8 cellular contexts compared by ENCODE assay signal in the genomic region with DNA sequence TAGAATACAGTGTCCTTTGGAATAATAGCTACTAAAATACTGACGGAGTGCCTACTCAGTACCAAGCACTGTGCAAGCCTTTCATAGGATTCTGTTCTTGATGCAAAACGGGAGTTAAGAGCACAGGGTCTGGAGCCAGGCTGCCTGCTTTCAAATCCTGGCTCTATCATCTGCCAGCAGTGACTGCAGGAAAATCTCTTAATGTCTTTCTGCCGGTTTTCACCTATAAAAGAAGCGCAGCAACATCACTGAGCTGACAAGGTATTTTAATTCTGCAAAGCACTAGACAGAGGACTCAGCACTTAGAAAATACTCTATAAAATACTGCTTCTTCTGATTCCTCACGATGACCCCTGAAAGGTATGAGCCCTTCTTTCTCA. TPM values are rescaled to one million over a fixed set of nuclear protein-coding genes. Genes with fewer than 3 reads are reported as not detected.
A peak's percentile ranks its signal among the peaks of the same experiment; 100 is the strongest.
DNase-seq lines count a peak whose midpoint lies in the region; ATAC-seq and TF ChIP-seq lines count a peak whose summit lies in the region.

No MANE protein-coding gene starts in this region.

- peak overlapping the region; percentile 89 for H3K4me2 ChIP-seq in OCI-LY3 (ENCODE audit: low read length)

- no peak overlapping the region for H2AFZ ChIP-seq in OCI-LY3 (ENCODE audit: low read depth, low read length)

- H3K9me3 ChIP-seq in OCI-LY3 (ENCODE audit: insufficient read depth, low read length) = no peaks in the 10 kb centered on the region

- DNase-seq in epithelial cell of proximal tubule (ENCODE audit: low read depth) (no peak), middle frontal gyrus (ENCODE audit: extremely low spot score, low spot score) (no peak)
- DNase-seq in stimulated activated naive CD4-positive, alpha-beta T cell treated with Interleukin-2 at 50 U/mL for 16 hours (lab: John Stamatoyannopoulos, UW) = no peak

- peaks cover 44% of the 10 kb centered on the region for H3K79me2 ChIP-seq in OCI-LY3 (ENCODE audit: low read length)

- H3K4me3 ChIP-seq in OCI-LY3 (ENCODE audit: low read length) (peak overlapping the region; percentile 90), epithelial cell of proximal tubule (ENCODE audit: low read depth, low read length) (peak overlapping the region; percentile 87), rectal smooth muscle tissue (ENCODE audit: low read length) (peak overlapping the region; percentile 90)

- H4K20me1 ChIP-seq in OCI-LY3 (ENCODE audit: insufficient read depth, low read length) = peaks cover 24% of the 10 kb centered on the region

- H3K27me3 ChIP-seq in OCI-LY3 (ENCODE audit: low read depth, low read length) = no peaks in the 10 kb centered on the region
- H3K27me3 ChIP-seq in rectal smooth muscle tissue (ENCODE audit: control insufficient read depth, insufficient read depth, low read length) = no peaks in the 10 kb centered on the region

- peaks cover 31% of the 10 kb centered on the region for H3K36me3 ChIP-seq in OCI-LY3 (replicated peaks; ENCODE audit: low read depth, low read length)
- no peaks in the 10 kb centered on the region for H3K36me3 ChIP-seq in rectal smooth muscle tissue (ENCODE audit: control insufficient read depth, insufficient read depth, low read length)

- H3K9ac ChIP-seq in OCI-LY3 (ENCODE audit: low read length) (peak overlapping the region; percentile 85), rectal smooth muscle tissue (ENCODE audit: low read length) (no peak overlapping the region)

- H3K4me1 ChIP-seq in OCI-LY3 (ENCODE audit: low read length) (peaks cover 33% of the 10 kb centered on the region), rectal smooth muscle tissue (ENCODE audit: control insufficient read depth, insufficient read depth, low read length) (peaks cover 2% of the 10 kb centered on the region)

- ATAC-seq in GM19324 (IDR thresholded peaks at IDR 0.05; ENCODE audit: low FRiP score, unreplicated experiment) = peak; percentile 2
- no peak for ATAC-seq in HG03025 (IDR thresholded peaks at IDR 0.05; ENCODE audit: low FRiP score, unreplicated experiment)
- no peak for ATAC-seq in GM18868 (IDR thresholded peaks at IDR 0.05; ENCODE audit: unreplicated experiment)

- TF ChIP-seq CTCF in OCI-LY3 (IDR thresholded peaks at IDR 0.05; ENCODE audit: low read depth, low read length) (no peak), epithelial cell of proximal tubule (conservative IDR thresholded peaks at IDR 0.05; ENCODE audit: low read depth, low read length) (no peak)

- peak overlapping the region; percentile 55 for H3K27ac ChIP-seq in OCI-LY3 (ENCODE audit: low read length)
- H3K27ac ChIP-seq in rectal smooth muscle tissue (ENCODE audit: low read depth, low read length) = no peak overlapping the region

RNA-seq across cellular contexts. Expression of gene FIGNL1, which starts 0.7 kb away (rescaled TPM):
- total RNA-seq in epithelial cell of proximal tubule = 14.4 and 32.7 TPM in 2 replicates
